Comparison of ENCODE assay signal across 9 cellular contexts in genomic region chr2:38690499-38691420, GRCh38. TPM values are rescaled to one million over a fixed set of nuclear protein-coding genes. Genes with fewer than 3 reads are reported as not detected.
A peak's percentile ranks its signal among the peaks of the same experiment; 100 is the strongest.
DNase-seq lines count a peak whose midpoint lies in the region; ATAC-seq and TF ChIP-seq lines count a peak whose summit lies in the region.
"Had no signal": no experiment of that assay in that cellular context is flagged by ENCODE, and none has a peak within 500 bp of the region (broad histone marks: within the 10 kb centered on the region; RNA-seq: fewer than 3 reads in every experiment).

No MANE protein-coding gene starts in this region.

- peaks cover 4% of the 10 kb centered on the region; the same call in 1 of the 3 replicates for H3K36me3 Mint-ChIP-seq in GM23338 (ENCODE audit: low read depth)

- no peaks in the 10 kb centered on the region for H3F3A ChIP-seq in GM23338 (replicated peaks; ENCODE audit: low read depth)

- H3K4me1 ChIP-seq in vagina (peaks cover 20% of the 10 kb centered on the region), GM23338 (ENCODE audit: insufficient read depth) (no peaks in the 10 kb centered on the region), left ventricle myocardium inferior (no peaks in the 10 kb centered on the region)

- H3K36me3 ChIP-seq in vagina (no peaks in the 10 kb centered on the region), GM23338 (ENCODE audit: insufficient read depth) (no peaks in the 10 kb centered on the region; the same call in 1 of the 2 replicates), left ventricle myocardium inferior (peaks cover 28% of the 10 kb centered on the region)

- intact Hi-C loops in vagina (cut with DNase I): no loop called here
- intact Hi-C loops in left ventricle myocardium inferior (cut with micrococcal nuclease): no loop called here

- peaks cover 3% of the 10 kb centered on the region; the same call in 2 of the 3 replicates for H3K4me1 Mint-ChIP-seq in GM23338

- H3K9me2 ChIP-seq in GM23338 (ENCODE audit: insufficient read depth): no peaks in the 10 kb centered on the region

- no peaks in the 10 kb centered on the region for H4K20me1 ChIP-seq in GM23338 (replicated peaks; ENCODE audit: insufficient read depth)

- H3K9me3 ChIP-seq in vagina (no peaks in the 10 kb centered on the region), left ventricle myocardium inferior (replicated peaks) (no peaks in the 10 kb centered on the region)

- H3K4me2 ChIP-seq in GM23338: no peak overlapping the region

- H3K9me3 Mint-ChIP-seq in GM23338: no peaks in the 10 kb centered on the region

- no peak for ATAC-seq in GM23338

- no peak overlapping the region for H3K4me3 ChIP-seq in fibroblast of villous mesenchyme (ENCODE audit: low read depth, low read length)
- no peak overlapping the region for H3K4me3 ChIP-seq in vagina
- no peak overlapping the region for H3K4me3 ChIP-seq in GM23338
- no peak overlapping the region for H3K4me3 ChIP-seq in left ventricle myocardium inferior

- peak; percentile 51 for DNase-seq in stimulated activated CD4-positive, alpha-beta T cell treated with anti-CD3 and anti-CD28 coated beads, Interleukin-4, amount 100 ng/mL, for 24 hours
- DNase-seq in stimulated activated CD4-positive, alpha-beta T cell treated with anti-CD3 and anti-CD28 coated beads, Interleukin-2, amount 100 ng/mL, for 48 hours: no peak
- DNase-seq in fibroblast of villous mesenchyme (ENCODE audit: low read depth) (peak; percentile 93), vagina (ENCODE audit: extremely low spot score in 2 of 2) (no peak), GM23338 (ENCODE audit: low spot score) (no peak), left ventricle myocardium inferior (no peak), NCI-H1930 (lab: John Stamatoyannopoulos, UW) (no peak)
- DNase-seq: NCI-H187 had no signal

- no peak overlapping the region for H2AFZ ChIP-seq in GM23338

- no peaks in the 10 kb centered on the region for H3K79me2 ChIP-seq in GM23338 (replicated peaks; ENCODE audit: insufficient read depth)

- no peaks in the 10 kb centered on the region for H3K27me3 ChIP-seq in vagina
- no peaks in the 10 kb centered on the region for H3K27me3 ChIP-seq in GM23338 (ENCODE audit: insufficient read depth)
- H3K27me3 ChIP-seq in left ventricle myocardium inferior (ENCODE audit: low read depth): no peaks in the 10 kb centered on the region

- no peak overlapping the region for H3K27ac Mint-ChIP-seq in GM23338

- H3K27ac ChIP-seq in VCaP (peak overlapping the region; percentile 78), vagina (peak overlapping the region; percentile 21), GM23338 (ENCODE audit: low read depth) (no peak overlapping the region), left ventricle myocardium inferior (replicated peaks) (no peak overlapping the region)

- TF ChIP-seq POLR2A in vagina (IDR thresholded peaks at IDR 0.05): no peak

- H3K27me3 Mint-ChIP-seq in GM23338 (ENCODE audit: insufficient read depth, low read depth, poor library complexity): peaks cover 5% of the 10 kb centered on the region

- no peak overlapping the region for H3K4me3 Mint-ChIP-seq in GM23338

- no peak for TF ChIP-seq CTCF in VCaP (conservative IDR thresholded peaks at IDR 0.05)
- TF ChIP-seq CTCF in fibroblast of villous mesenchyme (IDR thresholded peaks at IDR 0.05; ENCODE audit: insufficient read depth, low read depth, low read length): no peak
- TF ChIP-seq CTCF in vagina (IDR thresholded peaks at IDR 0.05): no peak
- no peak for TF ChIP-seq CTCF in GM23338 (conservative IDR thresholded peaks at IDR 0.05; ENCODE audit: low read depth in 2 of 2)
- no peak for TF ChIP-seq CTCF in left ventricle myocardium inferior (IDR thresholded peaks at IDR 0.05; ENCODE audit: borderline replicate concordance)

TF ChIP-seq in GM23338, 12 proteins besides CTCF, POLR2A, EP300 and RAD21:
- TF ChIP-seq ETS1 (IDR thresholded peaks at IDR 0.05): no peak

RNA-seq across cellular contexts. Expression of gene GALM, which starts 24.8 kb away (rescaled TPM):
- total RNA-seq in fibroblast of villous mesenchyme (17.4 and 19.9 TPM in 2 replicates), vagina (16.9 TPM), left ventricle myocardium inferior (14.4 TPM)
- total RNA-seq in GM23338 (2014; rRNA removed; shearing (Covaris generic)): 14.9 and 21.6 TPM in 2 replicates
- 9.3 and 9.6 TPM in 2 replicates for polyA plus RNA-seq in GM23338 (2016; fragmentation: Nextera tagmentation; extraction: Ambion mirVana)

Comparison
In these comparisons a context has a peak if more than half of its experiments do, and no peak if none do; other contexts are left out.
1. DNase-seq: peak in stimulated activated CD4-positive, alpha-beta T cell treated with anti-CD3 and anti-CD28 coated beads, Interleukin-4, amount 100 ng/mL, for 24 hours (single experiment) and fibroblast of villous mesenchyme (single experiment); none in stimulated activated CD4-positive, alpha-beta T cell treated with anti-CD3 and anti-CD28 coated beads, Interleukin-2, amount 100 ng/mL, for 48 hours (0 of 2), vagina (0 of 2), GM23338 (single experiment), left ventricle myocardium inferior (single experiment) and NCI-H1930 (0 of 2).
2. H3K27ac ChIP-seq: peak in VCaP (single experiment) and vagina (single experiment); none in GM23338 (single experiment) and left ventricle myocardium inferior (single experiment).